In the genomic region with DNA sequence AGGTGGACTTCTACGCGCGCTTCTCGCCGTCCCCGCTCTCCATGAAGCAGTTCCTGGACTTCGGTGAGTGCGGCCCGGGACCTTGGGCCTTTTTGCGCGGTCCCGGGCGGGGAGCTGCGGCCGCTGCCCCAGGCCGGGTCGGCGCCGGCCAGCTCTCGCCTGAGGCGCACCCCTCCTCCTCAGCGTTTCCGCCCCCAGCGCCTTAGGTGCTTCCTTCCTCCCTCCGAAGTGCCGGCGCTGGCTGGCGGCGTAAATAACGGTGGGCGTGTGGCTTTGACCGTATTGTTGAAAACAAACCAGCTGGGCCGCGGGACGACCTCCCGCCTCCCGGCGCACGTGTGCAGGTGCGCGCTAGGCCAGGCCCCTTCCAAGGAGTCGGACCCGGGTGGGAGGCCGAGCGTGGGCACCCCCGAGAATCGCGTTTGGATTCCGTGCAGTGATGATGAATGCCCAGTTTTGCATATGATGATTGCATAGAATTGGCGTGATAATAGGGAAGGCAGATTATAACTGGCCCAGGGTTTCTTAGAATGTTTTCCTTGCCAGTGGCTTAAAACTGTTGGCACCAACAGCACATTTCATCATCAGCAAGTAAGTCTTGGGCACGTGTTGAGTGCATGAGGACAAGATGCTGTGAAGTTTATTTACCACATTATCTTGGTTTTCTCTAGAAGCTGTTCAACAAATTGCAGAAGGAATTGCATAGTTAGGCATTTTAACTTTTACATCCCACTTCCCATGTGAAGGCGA, we compare ENCODE assay signal across 8 cellular contexts. TPM values are rescaled to one million over a fixed set of nuclear protein-coding genes. Genes with fewer than 3 reads are reported as not detected.
A peak's percentile ranks its signal among the peaks of the same experiment; 100 is the strongest.
DNase-seq lines count a peak whose midpoint lies in the region; ATAC-seq and TF ChIP-seq lines count a peak whose summit lies in the region.

No MANE protein-coding gene starts in this region.

- intact Hi-C loops in cardiac septum (cut with DNase I), result no loop called here
- intact Hi-C loops in psoas muscle (cut with DNase I), result no loop called here
- intact Hi-C loops in uterus (cut with DNase I; ENCODE audit: low total_unique reads), result no loop called here

- 2 to 3% (median 3%) methylated on average over 45 to 52 of the region's 52 CpGs for WGBS in psoas muscle, 3 donors

- H3K4me3 ChIP-seq in SK-N-MC (peak overlapping the region; percentile 88), psoas muscle (peak overlapping the region; percentile 85), uterus (peak overlapping the region; percentile 64 to 90)

- H3K27ac Mint-ChIP-seq in activated naive CD4-positive, alpha-beta T cell treated with anti-CD3 and anti-CD28 coated beads, Interleukin-2, amount 50 U/mL, for 72 hours, result peak overlapping the region; percentile 91 to 96

- no peak for TF ChIP-seq POLR2A in uterus (IDR thresholded peaks at IDR 0.05)

- no peaks in the 10 kb centered on the region for H3K9me3 Mint-ChIP-seq in activated naive CD4-positive, alpha-beta T cell treated with anti-CD3 and anti-CD28 coated beads, Interleukin-2, amount 50 U/mL, for 72 hours

- ATAC-seq in GM21576 (IDR thresholded peaks at IDR 0.05; ENCODE audit: unreplicated experiment) (peak; percentile 68), psoas muscle (peak; percentile 31 to 62 (median 38))
- ATAC-seq in activated naive CD4-positive, alpha-beta T cell treated with anti-CD3 and anti-CD28 coated beads, Interleukin-2, amount 50 U/mL, for 72 hours, result peak; percentile 59 to 63

- DNase-seq in EH (ENCODE audit: low read depth), result peak; percentile 67
- peak; percentile 40 for DNase-seq in HuH-7.5 (ENCODE audit: low spot score)
- no peak for DNase-seq in SK-N-MC (ENCODE audit: low read depth, low spot score)
- peak; percentile 72 to 75 for DNase-seq in activated naive CD4-positive, alpha-beta T cell treated with anti-CD3 and anti-CD28 coated beads, Interleukin-2, amount 50 U/mL, for 72 hours (ENCODE audit: low spot score in 2 of 2)
- DNase-seq in cardiac septum (ENCODE audit: low spot score), result peak; percentile 90
- DNase-seq in psoas muscle, result peak; percentile 53 to 71
- peak; percentile 50 to 52 for DNase-seq in uterus

- H3K36me3 ChIP-seq in SK-N-MC (ENCODE audit: insufficient read depth, low read length) (no peaks in the 10 kb centered on the region), psoas muscle (ENCODE audit: insufficient read depth in 1 of 2, low read depth in 1 of 2) (no peaks in the 10 kb centered on the region), uterus (no peaks in the 10 kb centered on the region)

- TF ChIP-seq CTCF in psoas muscle (IDR thresholded peaks at IDR 0.05), result no peak
- TF ChIP-seq CTCF in uterus (IDR thresholded peaks at IDR 0.05), result no peak

- H3K36me3 Mint-ChIP-seq in activated naive CD4-positive, alpha-beta T cell treated with anti-CD3 and anti-CD28 coated beads, Interleukin-2, amount 50 U/mL, for 72 hours, result peaks cover 10 to 68% of the 10 kb centered on the region in 2 donors

- H3K4me1 ChIP-seq in psoas muscle, result peaks cover 16% of the 10 kb centered on the region
- H3K4me1 ChIP-seq in uterus, result peaks cover 0 to 5% of the 10 kb centered on the region in 2 donors

- H3K27ac ChIP-seq in SK-N-MC (no peak overlapping the region), psoas muscle (peak overlapping the region; percentile 91), uterus (peak overlapping the region; percentile 75 to 92)

- H3K9me3 ChIP-seq in SK-N-MC (ENCODE audit: low read depth, low read length) (no peaks in the 10 kb centered on the region), psoas muscle (no peaks in the 10 kb centered on the region), uterus (no peaks in the 10 kb centered on the region)

- peak overlapping the region; percentile 59 for H3K9ac ChIP-seq in SK-N-MC (ENCODE audit: insufficient read length)

- H3K27me3 ChIP-seq in psoas muscle (ENCODE audit: insufficient read depth in 3 of 3, low read length in 2 of 3), result no peaks in the 10 kb centered on the region
- H3K27me3 ChIP-seq in uterus, result no peaks in the 10 kb centered on the region

RNA-seq across cellular contexts. Expression of a gene that starts 0.6 kb away (rescaled TPM):
- total RNA-seq in activated naive CD4-positive, alpha-beta T cell treated with anti-CD3 and anti-CD28 coated beads, Interleukin-2, amount 50 U/mL, for 72 hours, result 10 to 100 TPM; 20.2 to 77.2 TPM
- total RNA-seq in cardiac septum (46.2 TPM), psoas muscle (10 to 100 TPM in 3 of 4 donors, 1 to 10 TPM in 1; 9.8 to 20.4 (median 11.0) TPM), uterus (10 to 100 TPM in 3 of 4 donors, 1 to 10 TPM in 1; 1.5 to 42.4 (median 20.1) TPM)
- 1 to 10 TPM; 3.3 to 4.0 (median 4.0) TPM for polyA plus RNA-seq in psoas muscle
